ENCODE assay signal across 16 cellular contexts in the genomic region with DNA sequence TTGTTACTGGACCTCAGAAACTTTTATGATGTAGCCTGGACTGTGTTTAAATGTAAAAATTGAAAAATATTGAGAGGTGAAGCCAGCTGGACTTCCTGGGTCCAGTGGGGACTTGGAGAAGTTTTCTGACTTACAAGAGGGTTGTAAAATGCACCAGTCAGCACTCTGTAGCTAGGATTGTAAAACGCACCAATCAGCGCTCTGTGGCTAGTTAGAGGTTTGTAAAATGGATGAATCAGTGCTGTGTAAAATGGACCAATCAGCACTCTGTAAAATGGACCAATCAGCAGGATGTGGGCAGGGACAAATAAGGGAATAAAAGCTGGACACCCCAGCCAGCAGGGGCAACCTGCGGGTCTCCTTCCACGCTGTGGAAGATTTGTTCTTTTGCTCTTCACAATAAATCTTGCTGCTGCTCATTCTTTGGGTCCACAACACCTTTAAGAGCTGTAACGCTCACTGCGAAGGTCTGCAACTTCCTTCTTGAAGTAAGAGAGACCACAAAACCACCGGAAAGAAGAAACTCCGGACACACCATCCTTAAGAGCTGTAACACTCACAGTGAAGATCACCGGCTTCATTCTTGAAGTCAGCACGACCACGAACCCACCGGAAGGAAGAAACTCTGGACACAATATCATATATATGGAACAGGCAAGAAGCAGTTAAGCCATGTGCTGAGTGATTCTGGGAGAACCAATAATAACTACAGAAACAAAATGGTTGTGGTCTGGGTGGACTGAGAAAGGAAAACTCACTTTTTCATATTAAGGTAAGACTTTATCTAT.
DNase-seq lines count a peak whose midpoint lies in the region; ATAC-seq and TF ChIP-seq lines count a peak whose summit lies in the region.
"Had no signal": no experiment of that assay in that cellular context is flagged by ENCODE, and none has a peak within 500 bp of the region (broad histone marks: within the 10 kb centered on the region; RNA-seq: fewer than 3 reads in every experiment).

No MANE protein-coding gene starts in this region.

- intact Hi-C loops in MCF 10A (cut with micrococcal nuclease) = no loop called here

- H3K36me3 Mint-ChIP-seq in MCF 10A (ENCODE audit: insufficient read depth, unreplicated experiment) = no peaks in the 10 kb centered on the region
- H3K36me3 Mint-ChIP-seq: T-cell had no signal

- POLR2A ChIA-PET in MCF 10A (lab: Yijun Ruan, JAX) = no interaction called here

- H3K27ac Mint-ChIP-seq in MCF 10A (ENCODE audit: low read depth, unreplicated experiment) = no peak overlapping the region
- H3K27ac Mint-ChIP-seq: T-cell had no signal

- H3K9me3 Mint-ChIP-seq in MCF 10A (ENCODE audit: unreplicated experiment) = peaks cover 4% of the 10 kb centered on the region

- BruUV-seq in MCF 10A (replicated peaks; lab: Mats Ljungman, UMichigan) = no TSS peak

- H3K4me3 Mint-ChIP-seq in MCF 10A (ENCODE audit: unreplicated experiment) = no peak overlapping the region
- H3K4me3 Mint-ChIP-seq: T-cell had no signal

- TF ChIP-seq CTCF in MCF 10A (IDR thresholded peaks at IDR 0.05; ENCODE audit: unreplicated experiment) = no peak

- ATAC-seq in GM21786 (IDR thresholded peaks at IDR 0.05; ENCODE audit: unreplicated experiment) (peak; percentile 71), HG03432 (IDR thresholded peaks at IDR 0.05; ENCODE audit: unreplicated experiment) (peak; percentile 88), HG03095 (IDR thresholded peaks at IDR 0.05; ENCODE audit: unreplicated experiment) (no peak), left lobe of liver (no peak)
- ATAC-seq: psoas muscle, T-cell had no signal

- DNase-seq in GF-D8 (lab: John Stamatoyannopoulos, UW) (peak; percentile 66), SKM-1 (lab: John Stamatoyannopoulos, UW; ENCODE audit: unreplicated experiment) (peak; percentile 85), MCF 10A (ENCODE audit: unreplicated experiment) (no peak), left lobe of liver (ENCODE audit: low spot score) (no peak), SW 1271 (lab: John Stamatoyannopoulos, UW) (no peak)
- DNase-seq: activated CD4-positive, alpha-beta T cell treated with anti-CD3 and anti-CD28 coated beads for 1 hour; activated T-cell treated with anti-CD3 and anti-CD28 coated beads, Interleukin-2, amount 50 U/mL, for 48 hours; DMS 273 treated with DMSO at 0.1 percent for 48 hours; head of caudate nucleus; PC-9; psoas muscle; T-cell; transverse colon had no signal

- H3K4me1 Mint-ChIP-seq in MCF 10A (ENCODE audit: insufficient read depth, unreplicated experiment) = no peaks in the 10 kb centered on the region
- H3K4me1 Mint-ChIP-seq: T-cell had no signal

- CTCF ChIA-PET in MCF 10A (lab: Yijun Ruan, JAX) = interaction anchor here (0.6 kb wide), 1 partner anchor 56 kb away, joined by 3 read pairs; no protein-coding TSS in a partner anchor

- H3K27me3 Mint-ChIP-seq in MCF 10A (ENCODE audit: insufficient read depth, unreplicated experiment) = no peaks in the 10 kb centered on the region
- H3K27me3 Mint-ChIP-seq: T-cell had no signal

Comparison
In these comparisons a context has a peak if more than half of its experiments do, and no peak if none do; other contexts are left out.
1. DNase-seq: peak in GF-D8 (single experiment) and SKM-1 (single experiment); none in MCF 10A (single experiment), left lobe of liver (single experiment) and SW 1271 (0 of 2).
2. ATAC-seq: peak in GM21786 (single experiment) and HG03432 (single experiment); none in HG03095 (single experiment) and left lobe of liver (single experiment).